In the genomic region with DNA sequence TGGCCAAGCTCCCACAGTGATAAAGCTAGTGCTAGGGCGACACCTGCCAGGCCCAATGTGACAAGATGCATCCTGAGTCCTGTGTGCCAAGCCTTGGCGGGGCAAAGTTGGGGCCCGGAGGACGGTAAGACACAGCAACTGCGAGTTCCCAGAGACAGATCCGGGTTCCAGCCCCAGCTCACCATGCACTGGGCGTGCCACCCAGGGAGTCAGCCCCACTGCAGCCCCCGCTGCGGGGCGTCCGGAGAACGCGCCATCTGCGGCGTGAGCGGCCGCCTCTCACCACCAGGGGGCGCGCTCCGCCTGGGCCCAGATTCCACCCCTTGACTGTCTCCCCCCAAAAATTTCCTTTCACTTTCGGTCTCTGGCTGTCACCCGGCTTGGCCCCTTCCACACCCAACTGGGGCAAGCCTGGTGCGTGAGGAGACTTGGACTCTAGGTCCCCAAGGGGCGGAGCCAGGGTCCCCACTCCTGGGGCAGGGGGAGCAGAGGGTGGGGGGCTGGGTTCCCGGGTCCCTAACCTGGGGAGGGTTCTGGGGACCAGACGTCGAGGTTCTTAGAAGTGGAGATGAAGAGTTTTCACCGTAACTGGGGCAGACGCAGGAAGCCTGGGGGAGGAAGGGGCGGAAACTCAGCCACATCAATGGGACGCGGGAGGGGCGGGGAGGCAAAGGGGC, we compare ENCODE assay signal across 1 cellular context.
TF ChIP-seq lines count a peak whose summit lies in the region.

Gene FLT3LG (plus strand): TSS at position 348 of the 677 bp plus-strand sequence. CDS start 425 bp downstream, outside the sequence.

TF ChIP-seq in K562, 482 proteins besides CTCF, POLR2A, EP300 and RAD21 (continued from another document and continues in another):
- no peak for TF ChIP-seq U2AF1 (optimal IDR thresholded peaks at IDR 0.05; ENCODE audit: low read depth, low read length)
- TF ChIP-seq, protein P1, sequence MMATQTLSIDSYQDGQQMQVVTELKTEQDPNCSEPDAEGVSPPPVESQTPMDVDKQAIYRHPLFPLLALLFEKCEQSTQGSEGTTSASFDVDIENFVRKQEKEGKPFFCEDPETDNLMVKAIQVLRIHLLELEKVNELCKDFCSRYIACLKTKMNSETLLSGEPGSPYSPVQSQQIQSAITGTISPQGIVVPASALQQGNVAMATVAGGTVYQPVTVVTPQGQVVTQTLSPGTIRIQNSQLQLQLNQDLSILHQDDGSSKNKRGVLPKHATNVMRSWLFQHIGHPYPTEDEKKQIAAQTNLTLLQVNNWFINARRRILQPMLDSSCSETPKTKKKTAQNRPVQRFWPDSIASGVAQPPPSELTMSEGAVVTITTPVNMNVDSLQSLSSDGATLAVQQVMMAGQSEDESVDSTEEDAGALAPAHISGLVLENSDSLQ (IDR thresholded peaks at IDR 0.05) = 0 out of 2 replicates have a peak, but pooled peaks have one; percentile 45
- no peak for TF ChIP-seq ZBTB8A (IDR thresholded peaks at IDR 0.05; ENCODE audit: partially characterized antibody)
- peak in 1 of 2 experiments; percentile 47; a peak in 1 of 4 replicates for TF ChIP-seq TBL1XR1 (IDR thresholded peaks at IDR 0.05; ENCODE audit: low read length in 2 of 2)
- no peak for TF ChIP-seq MCM3 (IDR thresholded peaks at IDR 0.05)
- no peak for TF ChIP-seq ZNF507 (tag; conservative IDR thresholded peaks at IDR 0.05)
- peak; percentile 46 for TF ChIP-seq CCNT2 (IDR thresholded peaks at IDR 0.05; ENCODE audit: borderline replicate concordance, extremely low read depth, insufficient read length, low read depth, low read length)
- TF ChIP-seq RB1 (IDR thresholded peaks at IDR 0.05; ENCODE audit: low read depth) = peak; percentile 94
- no peak for TF ChIP-seq NFATC3 (IDR thresholded peaks at IDR 0.05)
- TF ChIP-seq, protein P2, sequence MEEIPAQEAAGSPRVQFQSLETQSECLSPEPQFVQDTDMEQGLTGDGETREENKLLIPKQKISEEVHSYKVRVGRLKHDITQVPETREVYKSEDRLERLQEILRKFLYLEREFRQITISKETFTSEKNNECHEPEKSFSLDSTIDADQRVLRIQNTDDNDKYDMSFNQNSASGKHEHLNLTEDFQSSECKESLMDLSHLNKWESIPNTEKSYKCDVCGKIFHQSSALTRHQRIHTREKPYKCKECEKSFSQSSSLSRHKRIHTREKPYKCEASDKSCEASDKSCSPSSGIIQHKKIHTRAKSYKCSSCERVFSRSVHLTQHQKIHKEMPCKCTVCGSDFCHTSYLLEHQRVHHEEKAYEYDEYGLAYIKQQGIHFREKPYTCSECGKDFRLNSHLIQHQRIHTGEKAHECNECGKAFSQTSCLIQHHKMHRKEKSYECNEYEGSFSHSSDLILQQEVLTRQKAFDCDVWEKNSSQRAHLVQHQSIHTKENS (CRISPR knock-in tag; IDR thresholded peaks at IDR 0.05) = no peak
- TF ChIP-seq GABPB2 (CRISPR knock-in tag; conservative IDR thresholded peaks at IDR 0.05) = no peak
- TF ChIP-seq SIN3B (IDR thresholded peaks at IDR 0.05; ENCODE audit: low read depth) = 0 out of 2 replicates have a peak, but pooled peaks have one; percentile 15
- no peak for TF ChIP-seq DDX20 (tag; IDR thresholded peaks at IDR 0.05; ENCODE audit: low read depth)
- TF ChIP-seq, protein P3, sequence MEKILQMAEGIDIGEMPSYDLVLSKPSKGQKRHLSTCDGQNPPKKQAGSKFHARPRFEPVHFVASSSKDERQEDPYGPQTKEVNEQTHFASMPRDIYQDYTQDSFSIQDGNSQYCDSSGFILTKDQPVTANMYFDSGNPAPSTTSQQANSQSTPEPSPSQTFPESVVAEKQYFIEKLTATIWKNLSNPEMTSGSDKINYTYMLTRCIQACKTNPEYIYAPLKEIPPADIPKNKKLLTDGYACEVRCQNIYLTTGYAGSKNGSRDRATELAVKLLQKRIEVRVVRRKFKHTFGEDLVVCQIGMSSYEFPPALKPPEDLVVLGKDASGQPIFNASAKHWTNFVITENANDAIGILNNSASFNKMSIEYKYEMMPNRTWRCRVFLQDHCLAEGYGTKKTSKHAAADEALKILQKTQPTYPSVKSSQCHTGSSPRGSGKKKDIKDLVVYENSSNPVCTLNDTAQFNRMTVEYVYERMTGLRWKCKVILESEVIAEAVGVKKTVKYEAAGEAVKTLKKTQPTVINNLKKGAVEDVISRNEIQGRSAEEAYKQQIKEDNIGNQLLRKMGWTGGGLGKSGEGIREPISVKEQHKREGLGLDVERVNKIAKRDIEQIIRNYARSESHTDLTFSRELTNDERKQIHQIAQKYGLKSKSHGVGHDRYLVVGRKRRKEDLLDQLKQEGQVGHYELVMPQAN (IDR thresholded peaks at IDR 0.05; ENCODE audit: borderline replicate concordance) = peak; percentile 46; the same call in 1 of the 2 replicates
- TF ChIP-seq SRSF7 (optimal IDR thresholded peaks at IDR 0.05; ENCODE audit: low read depth, low read length) = no peak
- TF ChIP-seq GABPA (tag; conservative IDR thresholded peaks at IDR 0.05; ENCODE audit: low read depth) = no peak
- no peak for TF ChIP-seq ZNF586 (CRISPR knock-in tag; conservative IDR thresholded peaks at IDR 0.05)
- TF ChIP-seq, protein P4, sequence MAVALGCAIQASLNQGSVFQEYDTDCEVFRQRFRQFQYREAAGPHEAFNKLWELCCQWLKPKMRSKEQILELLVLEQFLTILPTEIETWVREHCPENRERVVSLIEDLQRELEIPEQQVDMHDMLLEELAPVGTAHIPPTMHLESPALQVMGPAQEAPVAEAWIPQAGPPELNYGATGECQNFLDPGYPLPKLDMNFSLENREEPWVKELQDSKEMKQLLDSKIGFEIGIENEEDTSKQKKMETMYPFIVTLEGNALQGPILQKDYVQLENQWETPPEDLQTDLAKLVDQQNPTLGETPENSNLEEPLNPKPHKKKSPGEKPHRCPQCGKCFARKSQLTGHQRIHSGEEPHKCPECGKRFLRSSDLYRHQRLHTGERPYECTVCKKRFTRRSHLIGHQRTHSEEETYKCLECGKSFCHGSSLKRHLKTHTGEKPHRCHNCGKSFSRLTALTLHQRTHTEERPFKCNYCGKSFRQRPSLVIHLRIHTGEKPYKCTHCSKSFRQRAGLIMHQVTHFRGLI (CRISPR knock-in tag; IDR thresholded peaks at IDR 0.05) = no peak
- TF ChIP-seq ZNF583 (CRISPR knock-in tag; IDR thresholded peaks at IDR 0.05) = peak; percentile 60; the same call in 1 of the 2 replicates
- no peak for TF ChIP-seq CHCHD3 (CRISPR knock-in tag; IDR thresholded peaks at IDR 0.05)
- peak; percentile 48 for TF ChIP-seq NCOR1 (IDR thresholded peaks at IDR 0.05)
- 0 out of 2 replicates have a peak, but pooled peaks have one; percentile 29 for TF ChIP-seq TEAD4 (IDR thresholded peaks at IDR 0.05; ENCODE audit: low read length)
- no peak for TF ChIP-seq TEAD4 (CRISPR knock-in tag; IDR thresholded peaks at IDR 0.05; ENCODE audit: borderline replicate concordance)
- no peak for TF ChIP-seq ZNF444 (CRISPR knock-in tag; IDR thresholded peaks at IDR 0.05)
- TF ChIP-seq ZKSCAN1 (IDR thresholded peaks at IDR 0.05; ENCODE audit: low read depth, low read length) = no peak
- no peak for TF ChIP-seq SIRT6 (IDR thresholded peaks at IDR 0.05; ENCODE audit: low read depth, low read length)
- no peak for TF ChIP-seq GTF2B (IDR thresholded peaks at IDR 0.05; ENCODE audit: extremely low read depth, insufficient read length)
- no peak for TF ChIP-seq RBM17 (IDR thresholded peaks at IDR 0.05; ENCODE audit: borderline replicate concordance, low read depth, low read length)
- no peak for TF ChIP-seq ZNF57 (CRISPR knock-in tag; IDR thresholded peaks at IDR 0.05)
- no peak for TF ChIP-seq ZNF274 (IDR thresholded peaks at IDR 0.05; ENCODE audit: borderline replicate concordance, low read depth, low read length)
- no peak for TF ChIP-seq ZNF77 (CRISPR knock-in tag; IDR thresholded peaks at IDR 0.05)
- no peak for TF ChIP-seq ZNF184 (CRISPR knock-in tag; IDR thresholded peaks at IDR 0.05)
- 0 out of 2 replicates have a peak, but pooled peaks have one; percentile 51 for TF ChIP-seq ZBTB9 (CRISPR knock-in tag; IDR thresholded peaks at IDR 0.05)
- TF ChIP-seq SLC30A9 (CRISPR knock-in tag; IDR thresholded peaks at IDR 0.05) = no peak
- no peak for TF ChIP-seq ZNF239 (CRISPR knock-in tag; IDR thresholded peaks at IDR 0.05)
- peak; percentile 66 for TF ChIP-seq HNRNPLL (IDR thresholded peaks at IDR 0.05; ENCODE audit: low read depth, low read length, poor library complexity, severe bottlenecking)
- TF ChIP-seq ZNF695 (CRISPR knock-in tag; IDR thresholded peaks at IDR 0.05) = no peak
- no peak for TF ChIP-seq ATF6 (CRISPR knock-in tag; IDR thresholded peaks at IDR 0.05)
- no peak for TF ChIP-seq ID3 (CRISPR knock-in tag; IDR thresholded peaks at IDR 0.05)
- TF ChIP-seq ID3 (tag; IDR thresholded peaks at IDR 0.05) = peak; percentile 49; the same call in 1 of the 2 replicates
- TF ChIP-seq ZBTB11 (CRISPR knock-in tag; IDR thresholded peaks at IDR 0.05) = no peak
- no peak for TF ChIP-seq DACH1 (IDR thresholded peaks at IDR 0.05; ENCODE audit: partially characterized antibody)
- peak; percentile 81 to 95 for TF ChIP-seq MAZ (CRISPR knock-in tag; conservative IDR thresholded peaks at IDR 0.05 in 1 of 2, IDR thresholded peaks at IDR 0.05 in 1 of 2)
- TF ChIP-seq HDGF (IDR thresholded peaks at IDR 0.05) = no peak
